In the genomic region with DNA sequence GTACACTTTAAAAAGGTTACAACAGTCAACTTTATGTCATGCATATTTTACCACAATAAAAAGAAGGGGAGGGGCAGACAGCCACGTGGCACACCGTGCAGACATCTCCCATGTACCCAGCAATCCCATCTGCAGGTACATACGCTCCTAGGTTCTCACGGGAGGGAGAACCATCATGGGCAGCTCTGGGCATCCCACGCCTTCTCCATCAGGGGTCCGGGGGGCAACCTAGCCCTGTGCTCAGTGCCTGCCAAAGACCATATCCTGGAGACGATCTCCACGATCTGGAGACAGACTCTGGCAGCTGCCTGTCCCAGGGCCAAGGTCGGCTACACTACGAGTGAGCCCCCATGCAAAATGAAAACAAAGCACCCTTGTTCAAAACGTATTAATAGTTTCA, we compare ENCODE assay signal across 19 cellular contexts. TPM values are rescaled to one million over a fixed set of nuclear protein-coding genes. Genes with fewer than 3 reads are reported as not detected.
DNase-seq lines count a peak whose midpoint lies in the region; ATAC-seq and TF ChIP-seq lines count a peak whose summit lies in the region.
"Had no signal": no experiment of that assay in that cellular context is flagged by ENCODE, and none has a peak within 500 bp of the region (broad histone marks: within the 10 kb centered on the region; RNA-seq: fewer than 3 reads in every experiment).

No MANE protein-coding gene starts in this region.

- intact Hi-C loops in left colon (cut with DNase I, micrococcal nuclease) (no loop called here), transverse colon (cut with DNase I; ENCODE audit: low total_unique reads) (no loop called here)

- H3K4me1 ChIP-seq in BLaER1 treated with 17β-estradiol and CSF1 and Interleukin-3, amounts not matched to agents 10 nM and 100 nM: peaks cover 26 to 70% (median 56%) of the 10 kb centered on the region in 10 experiments
- peaks cover 25% of the 10 kb centered on the region for H3K4me1 ChIP-seq in SJCRH30
- peaks cover 8 to 47% (median 28%) of the 10 kb centered on the region in 4 donors for H3K4me1 ChIP-seq in transverse colon

- 48% methylated on average over 11 of the region's 11 CpGs; no CpG with 5 or more reads in 1 of the 2 donors for WGBS in transverse colon (ENCODE audit: low coverage in 1 of 2), 2 donors

- in situ Hi-C loops in transverse colon (cut with MboI; ENCODE audit: low pct_ligation_motif_present in 1 of 4, low pct_unique_long_range_greater_than_20kb in 1 of 4, low sequenced_read_pairs in 3 of 4): no loop called here

- ATAC-seq in left colon: peak; percentile 21
- ATAC-seq in HG03439 (IDR thresholded peaks at IDR 0.05; ENCODE audit: unreplicated experiment): no peak
- ATAC-seq in GM18861 (IDR thresholded peaks at IDR 0.05; ENCODE audit: unreplicated experiment): no peak
- ATAC-seq: CD8-positive, alpha-beta T cell had no signal

- no peak overlapping the region for H3K9ac ChIP-seq in BLaER1 treated with 17β-estradiol and CSF1 and Interleukin-3, amounts not matched to agents 10 nM and 100 nM

- H3K4me2 ChIP-seq in BLaER1 treated with 17β-estradiol and CSF1 and Interleukin-3, amounts not matched to agents 10 nM and 100 nM: peak overlapping the region in 6 of 11 experiments; percentile 8 to 41 (median 29); a peak in 9 of 22 replicates

- peak; percentile 20 for TF ChIP-seq POLR2A in transverse colon (IDR thresholded peaks at IDR 0.05)

- no peaks in the 10 kb centered on the region for H3K27me3 ChIP-seq in BLaER1 treated with 17β-estradiol and CSF1 and Interleukin-3, amounts not matched to agents 10 nM and 100 nM
- H3K27me3 ChIP-seq in SJCRH30 (no peaks in the 10 kb centered on the region), transverse colon (no peaks in the 10 kb centered on the region)

- no peak overlapping the region for H3K27ac ChIP-seq in BLaER1 treated with 17β-estradiol and CSF1 and Interleukin-3, amounts not matched to agents 10 nM and 100 nM
- H3K27ac ChIP-seq in SJCRH30 (no peak overlapping the region), transverse colon (peak overlapping the region; percentile 14 to 94 (median 74))
- H3K27ac ChIP-seq: C4-2B had no signal

- no peak for TF ChIP-seq CTCF in transverse colon (IDR thresholded peaks at IDR 0.05)

- H3K9me3 ChIP-seq in BLaER1 treated with 17β-estradiol and CSF1 and Interleukin-3, amounts not matched to agents 10 nM and 100 nM (replicated peaks in 1 of 11): no peaks in the 10 kb centered on the region
- no peaks in the 10 kb centered on the region for H3K9me3 ChIP-seq in SJCRH30 (replicated peaks)
- no peaks in the 10 kb centered on the region for H3K9me3 ChIP-seq in transverse colon

- no peaks in the 10 kb centered on the region for H3K36me3 ChIP-seq in BLaER1 treated with 17β-estradiol and CSF1 and Interleukin-3, amounts not matched to agents 10 nM and 100 nM
- no peaks in the 10 kb centered on the region for H3K36me3 ChIP-seq in SJCRH30
- H3K36me3 ChIP-seq in transverse colon: no peaks in the 10 kb centered on the region

- no peak for TF ChIP-seq EP300 in transverse colon (IDR thresholded peaks at IDR 0.05; ENCODE audit: low read depth)

- no peaks in the 10 kb centered on the region for H4K20me1 ChIP-seq in BLaER1 treated with 17β-estradiol and CSF1 and Interleukin-3, amounts not matched to agents 10 nM and 100 nM

- DNase-seq in SJCRH30: peak; percentile 54 to 68
- peak; percentile 50 to 62 for DNase-seq in left colon
- peak; percentile 61 for DNase-seq in transverse colon
- DNase-seq in effector CD8-positive, alpha-beta T cell (lab: John Stamatoyannopoulos, UW): no peak
- DNase-seq: ACHN; CD8-positive, alpha-beta T cell; COR-L47; DND-41; GDM1; HCEC 1CT; HFFc6; KG1 had no signal

- H3K4me3 ChIP-seq in BLaER1 treated with 17β-estradiol and CSF1 and Interleukin-3, amounts not matched to agents 10 nM and 100 nM: no peak overlapping the region
- H3K4me3 ChIP-seq in SJCRH30: no peak overlapping the region
- no peak overlapping the region for H3K4me3 ChIP-seq in transverse colon

RNA-seq across cellular contexts. Expression of gene BNIP5, which starts 2.5 kb away (rescaled TPM):
- total RNA-seq in SJCRH30 (2014; rRNA removed; shearing (Covaris generic)): 0.04 TPM in 1 of 2 replicates, not detected in the other
- total RNA-seq in left colon: 10 to 100 TPM; 11.4 to 14.4 TPM
- total RNA-seq in transverse colon: 10 to 100 TPM in 3 of 4 donors, 1 to 10 TPM in 1; 6.0 to 23.6 (median 14.1) TPM
- total RNA-seq: A172; CD8-positive, alpha-beta T cell; H4; HFFc6; HT1080 had no signal

RNA-seq across cellular contexts. Expression of gene ETV7, which starts 48.3 kb away (rescaled TPM):
- total RNA-seq in SJCRH30 (2014; rRNA removed; shearing (Covaris generic)): not detected in 2 replicates
- 1 to 10 TPM; 3.6 to 8.9 TPM for total RNA-seq in left colon
- total RNA-seq in transverse colon: 1 to 10 TPM; 1.3 to 4.2 (median 3.0) TPM
- total RNA-seq: A172, HT1080 had no signal

Comparison
In these comparisons a context has a peak if more than half of its experiments do, and no peak if none do; other contexts are left out.
1. H3K27ac ChIP-seq: peak in transverse colon (4 of 4); none in BLaER1 treated with 17β-estradiol and CSF1 and Interleukin-3, amounts not matched to agents 10 nM and 100 nM (0 of 11) and SJCRH30 (single experiment).